ENCODE assay signal across 9 cellular contexts in the genomic region with DNA sequence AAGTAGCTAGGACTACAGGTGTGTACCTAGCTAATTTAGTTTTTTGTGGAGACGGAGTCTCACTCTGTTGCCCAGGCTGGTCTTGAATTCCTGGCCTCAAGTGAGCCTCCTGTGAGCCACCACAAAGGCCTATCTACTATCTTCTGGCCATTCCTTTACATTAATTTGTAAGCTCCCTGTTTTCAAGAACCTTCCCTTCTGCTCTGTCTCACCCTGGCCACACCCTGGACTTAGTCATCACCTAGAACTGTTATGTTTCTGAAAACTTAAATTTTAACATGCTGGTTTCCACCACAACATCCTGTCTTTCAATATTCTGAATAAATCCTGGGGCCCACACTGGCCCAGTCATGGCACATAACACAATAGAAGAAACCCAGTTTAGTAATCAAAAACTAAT. TPM values are rescaled to one million over a fixed set of nuclear protein-coding genes. Genes with fewer than 3 reads are reported as not detected.
DNase-seq lines count a peak whose midpoint lies in the region; ATAC-seq and TF ChIP-seq lines count a peak whose summit lies in the region.
"Had no signal": no experiment of that assay in that cellular context is flagged by ENCODE, and none has a peak within 500 bp of the region (broad histone marks: within the 10 kb centered on the region; RNA-seq: fewer than 3 reads in every experiment).

No MANE protein-coding gene starts in this region.

- H3K27me3 Mint-ChIP-seq in memory B cell = no peaks in the 10 kb centered on the region
- peaks cover 8% of the 10 kb centered on the region for H3K27me3 Mint-ChIP-seq in glutamatergic neuron (ENCODE audit: unreplicated experiment)

- H3K9me3 Mint-ChIP-seq in memory B cell (no peaks in the 10 kb centered on the region), glutamatergic neuron (ENCODE audit: unreplicated experiment) (peaks cover 8% of the 10 kb centered on the region)

- no peak overlapping the region for H3K27ac ChIP-seq in A673 (ENCODE audit: low read depth, low read length, poor library complexity, severe bottlenecking)
- H3K27ac ChIP-seq: psoas muscle, VCaP had no signal

- H3K27ac Mint-ChIP-seq in memory B cell (peak overlapping the region; percentile 43), glutamatergic neuron (ENCODE audit: unreplicated experiment) (no peak overlapping the region)

- no TSS peak for BruUV-seq in A673 (replicated peaks; lab: Mats Ljungman, UMichigan)

- H3K4me1 Mint-ChIP-seq in memory B cell (peaks cover 55% of the 10 kb centered on the region), glutamatergic neuron (ENCODE audit: low read depth, unreplicated experiment) (peaks cover 14% of the 10 kb centered on the region)

- peaks cover 20% of the 10 kb centered on the region for H3K4me1 ChIP-seq in A673 (ENCODE audit: insufficient read depth, low read length, poor library complexity, severe bottlenecking)

- H3K27me3 ChIP-seq in A673 (replicated peaks; ENCODE audit: insufficient read depth, low read depth, low read length, poor library complexity) = no peaks in the 10 kb centered on the region

- CTCF ChIA-PET in A673 (lab: Charles Lee) = interaction anchor here (0.6 to 1.2 kb wide), 2 partner anchors 43 to 200 kb away, joined by 3 to 7 read pairs; partner anchors contain the start of gene TOMM40L

- no peak overlapping the region for H3K4me3 ChIP-seq in A673 (ENCODE audit: low read depth, low read length, poor library complexity, severe bottlenecking)
- H3K4me3 ChIP-seq: psoas muscle had no signal

- POLR2A ChIA-PET in A673 (lab: Charles Lee; ENCODE audit: low non-redundant PET) = no interaction called here

- intact Hi-C loops in A673 (cut with micrococcal nuclease; ENCODE audit: unreplicated experiment) = loop anchor here (5.0 kb wide), 1 partner anchor 200 kb away; no protein-coding TSS in a partner anchor

- DNase-seq in HT1080 (ENCODE audit: low read depth) (peak; percentile 87), activated T-cell treated with anti-CD3 and anti-CD28 coated beads for 4 hours (peak; percentile 43), memory B cell (ENCODE audit: low spot score in 2 of 2) (no peak), glutamatergic neuron (no peak), NCI-H1092 treated with DMSO at 0.1 percent for 48 hours (lab: John Stamatoyannopoulos, UW) (no peak), A673 (ENCODE audit: low spot score) (no peak)

- H3K36me3 ChIP-seq in A673 (ENCODE audit: insufficient read depth, low read length, poor library complexity, severe bottlenecking) = no peaks in the 10 kb centered on the region

- peak; percentile 47 for ATAC-seq in GM19372 (IDR thresholded peaks at IDR 0.05; ENCODE audit: low read depth, unreplicated experiment)
- no peak for ATAC-seq in memory B cell (ENCODE audit: low read depth)
- ATAC-seq: psoas muscle had no signal

- peak overlapping the region; percentile 24 for H3K4me3 Mint-ChIP-seq in memory B cell
- no peak overlapping the region for H3K4me3 Mint-ChIP-seq in glutamatergic neuron (ENCODE audit: unreplicated experiment)

- no peaks in the 10 kb centered on the region for H3K9me3 ChIP-seq in A673 (ENCODE audit: low read depth, low read length, poor library complexity, severe bottlenecking)
- H3K9me3 ChIP-seq: psoas muscle had no signal

- TF ChIP-seq CTCF in glutamatergic neuron (IDR thresholded peaks at IDR 0.05; ENCODE audit: partially characterized antibody, unreplicated experiment) (no peak), A673 (conservative IDR thresholded peaks at IDR 0.05; ENCODE audit: low read depth, low read length) (no peak)

- H3K36me3 Mint-ChIP-seq in memory B cell = peaks cover 2% of the 10 kb centered on the region
- no peaks in the 10 kb centered on the region for H3K36me3 Mint-ChIP-seq in glutamatergic neuron (ENCODE audit: unreplicated experiment)

RNA-seq across cellular contexts. Expression of gene B4GALT3, which starts 4.9 kb away (rescaled TPM):
- total RNA-seq in HT1080 (2014; rRNA removed; shearing (Covaris generic)) = 63.3 and 89.1 TPM in 2 replicates
- 63.3 and 72.2 TPM in 2 replicates for polyA plus RNA-seq in HT1080 (2015; cell fraction: cytosol; rRNA removed)
- polyA plus RNA-seq in HT1080 (2015; cell fraction: nucleus; rRNA removed) = 50.5 and 59.1 TPM in 2 replicates
- total RNA-seq in glutamatergic neuron (ENCODE audit: unreplicated experiment) = 35.7 TPM
- 47.9 and 55.1 TPM in 2 replicates for total RNA-seq in A673 (2021)

RNA-seq across cellular contexts. Expression of gene PPOX, which starts 16.0 kb away (rescaled TPM):
- 9.0 and 12.9 TPM in 2 replicates for total RNA-seq in HT1080 (2014; rRNA removed; shearing (Covaris generic))
- 8.0 and 9.0 TPM in 2 replicates for polyA plus RNA-seq in HT1080 (2015; cell fraction: cytosol; rRNA removed)
- polyA plus RNA-seq in HT1080 (2015; cell fraction: nucleus; rRNA removed) = 49.3 and 58.9 TPM in 2 replicates
- total RNA-seq in glutamatergic neuron (ENCODE audit: unreplicated experiment) = 53.2 TPM
- 24.3 and 25.2 TPM in 2 replicates for total RNA-seq in A673 (2021)

RNA-seq across cellular contexts. Expression of gene ADAMTS4, which starts 16.6 kb away (rescaled TPM):
- total RNA-seq in HT1080 (2014; rRNA removed; shearing (Covaris generic)) = not detected in 2 replicates
- 0.01 and 0.03 TPM in 2 replicates for polyA plus RNA-seq in HT1080 (2015; cell fraction: cytosol; rRNA removed)
- 0.02 and 0.07 TPM in 2 replicates for polyA plus RNA-seq in HT1080 (2015; cell fraction: nucleus; rRNA removed)
- total RNA-seq in glutamatergic neuron (ENCODE audit: unreplicated experiment) = 12.3 TPM
- total RNA-seq in A673 (2021) = 28.6 and 31.6 TPM in 2 replicates

RNA-seq across cellular contexts. Expression of gene NDUFS2, which starts 20.0 kb away (rescaled TPM):
- total RNA-seq in HT1080 (2014; rRNA removed; shearing (Covaris generic)) = 185 and 202 TPM in 2 replicates
- polyA plus RNA-seq in HT1080 (2015; cell fraction: cytosol; rRNA removed) = 126 and 131 TPM in 2 replicates
- polyA plus RNA-seq in HT1080 (2015; cell fraction: nucleus; rRNA removed) = 183 and 200 TPM in 2 replicates
- total RNA-seq in glutamatergic neuron (ENCODE audit: unreplicated experiment) (112 TPM), A673 (2021) (123 and 133 TPM in 2 replicates)

RNA-seq across cellular contexts. Expression of gene USP21, which starts 22.9 kb away (rescaled TPM):
- 5.5 and 9.7 TPM in 2 replicates for total RNA-seq in HT1080 (2014; rRNA removed; shearing (Covaris generic))
- polyA plus RNA-seq in HT1080 (2015; cell fraction: cytosol; rRNA removed) = 29.5 and 31.3 TPM in 2 replicates
- 73.9 and 74.8 TPM in 2 replicates for polyA plus RNA-seq in HT1080 (2015; cell fraction: nucleus; rRNA removed)
- 21.5 TPM for total RNA-seq in glutamatergic neuron (ENCODE audit: unreplicated experiment)
- total RNA-seq in A673 (2021) = 46.2 and 51.8 TPM in 2 replicates

Comparison
In these comparisons a context has a peak if more than half of its experiments do, and no peak if none do; other contexts are left out.
1. DNase-seq: peak in HT1080 (single experiment) and activated T-cell treated with anti-CD3 and anti-CD28 coated beads for 4 hours (single experiment); none in memory B cell (0 of 2), glutamatergic neuron (single experiment), NCI-H1092 treated with DMSO at 0.1 percent for 48 hours (single experiment) and A673 (single experiment).
2. RNA of gene ADAMTS4, which starts 16.6 kb away (total RNA-seq): 28.6 to 31.6 TPM in A673 and 12.3 TPM in glutamatergic neuron (single experiment); not detected in HT1080; every median in the first group is over 10 times any median in the second.